In genomic region chr17:52145496-52145895, GRCh38 we compare ENCODE assay signal across 28 cellular contexts. TPM values are rescaled to one million over a fixed set of nuclear protein-coding genes. Genes with fewer than 3 reads are reported as not detected.
DNase-seq lines count a peak whose midpoint lies in the region; ATAC-seq and TF ChIP-seq lines count a peak whose summit lies in the region.
"Had no signal": no experiment of that assay in that cellular context is flagged by ENCODE, and none has a peak within 500 bp of the region (broad histone marks: within the 10 kb centered on the region; RNA-seq: fewer than 3 reads in every experiment).

No MANE protein-coding gene starts in this region.

- POLR2A ChIA-PET in Panc1 (lab: Charles Lee), result no interaction called here

- no peaks in the 10 kb centered on the region for H3K9me3 ChIP-seq in Panc1 (ENCODE audit: control insufficient read depth, insufficient read depth, low read depth, low read length)
- H3K9me3 ChIP-seq: lower lobe of right lung, MG63, neutrophil, prostate gland, transverse colon had no signal

- peaks cover 2% of the 10 kb centered on the region; the same call in 1 of the 2 replicates for H3K4me1 ChIP-seq in Panc1 (ENCODE audit: control insufficient read depth, insufficient read depth, low read length)
- H3K4me1 ChIP-seq: lower lobe of right lung, prostate gland, transverse colon had no signal

- H3K27me3 ChIP-seq in Panc1 (ENCODE audit: control insufficient read depth, insufficient read depth, low read length), result no peaks in the 10 kb centered on the region
- H3K27me3 ChIP-seq: brain microvascular endothelial cell, transverse colon had no signal

- no peaks in the 10 kb centered on the region for H3K36me3 ChIP-seq in Panc1 (ENCODE audit: control insufficient read depth, insufficient read depth, low read length)
- H3K36me3 ChIP-seq: brain microvascular endothelial cell, lower lobe of right lung, MG63, neutrophil, prostate gland, transverse colon had no signal

- H3K4me3 ChIP-seq in Panc1 (ENCODE audit: low read depth in 2 of 2, low read length in 2 of 2) (no peak overlapping the region), choroid plexus epithelial cell (ENCODE audit: low read depth, low read length) (no peak overlapping the region)
- H3K4me3 ChIP-seq: lower lobe of right lung, MG63, prostate gland, transverse colon had no signal

- no TSS peak for BruUV-seq in Panc1 (replicated peaks; lab: Mats Ljungman, UMichigan)

- DNase-seq in Panc1 (ENCODE audit: low read depth, low spot score) (no peak), choroid plexus epithelial cell (ENCODE audit: low read depth) (peak; percentile 4), non-pigmented ciliary epithelial cell (ENCODE audit: low read depth) (peak; percentile 9), GDM1 (lab: John Stamatoyannopoulos, UW) (no peak), SIG-M5 treated with dmso at 0.1 percent for 504 hours (lab: John Stamatoyannopoulos, UW; ENCODE audit: unreplicated experiment) (no peak)
- DNase-seq: activated CD4-positive, alpha-beta T cell treated with anti-CD3 and anti-CD28 coated beads for 4 hours; activated CD8-positive, alpha-beta memory T cell treated with anti-CD3 and anti-CD28 coated beads for 24 hours; activated gamma-delta T cell treated with Interleukin-2 at 50 U/mL for 16 hours; activated naive CD8-positive, alpha-beta T cell treated with anti-CD3 and anti-CD28 coated beads, Interleukin-2, amount 50 U/mL, for 24 hours; activated T-cell treated with anti-CD3 and anti-CD28 coated beads, Interleukin-2, amount 50 U/mL, for 1 hour; brain microvascular endothelial cell; C1 segment of cervical spinal cord; GF-D8; H9; IMR-90; lower lobe of right lung; MG63; NCI-H1436; OCI-M1; SHP77 treated with DMSO at 0.1 percent for 48 hours; transverse colon had no signal

- CTCF ChIA-PET in Panc1 (lab: Charles Lee), result no interaction called here

- intact Hi-C loops in Panc1 (cut with micrococcal nuclease; ENCODE audit: unreplicated experiment), result no loop called here

- peak; percentile 28 for ATAC-seq in GM18867 (IDR thresholded peaks at IDR 0.05; ENCODE audit: unreplicated experiment)
- peak; percentile 69 for ATAC-seq in Panc1
- no peak for ATAC-seq in HG02885 (IDR thresholded peaks at IDR 0.05; ENCODE audit: poor library complexity, unreplicated experiment)
- no peak for ATAC-seq in GM18907 (IDR thresholded peaks at IDR 0.05; ENCODE audit: unreplicated experiment)
- ATAC-seq: activated naive CD8-positive, alpha-beta T cell treated with anti-CD3 and anti-CD28 coated beads, Interleukin-2, amount 50 U/mL, for 24 hours; lower lobe of right lung had no signal

- no peak overlapping the region for H3K27ac ChIP-seq in Panc1 (ENCODE audit: low read length)
- H3K27ac ChIP-seq: brain microvascular endothelial cell, lower lobe of right lung, neutrophil, prostate gland, transverse colon had no signal

- in situ Hi-C loops in Panc1 (cut with HindIII; ENCODE audit: low pct_unique_long_range_greater_than_20kb, low sequenced_read_pairs), result no loop called here

- TF ChIP-seq CTCF in Panc1 (IDR thresholded peaks at IDR 0.05) (no peak), choroid plexus epithelial cell (conservative IDR thresholded peaks at IDR 0.05; ENCODE audit: low read depth, low read length) (no peak)

RNA-seq across cellular contexts. Expression of gene CA10, which starts 13.0 kb away (rescaled TPM):
- total RNA-seq in Panc1 (2021; ENCODE audit: unreplicated experiment), result not detected
- not detected for polyA plus RNA-seq in Panc1 (2012; ENCODE audit: insufficient read length)
- total RNA-seq: IMR-90, lower lobe of right lung, myocyte, NCI-H460 had no signal
- polyA plus RNA-seq: IMR-90 had no signal

Comparison
In these comparisons a context has a peak if more than half of its experiments do, and no peak if none do; other contexts are left out.
1. ATAC-seq: peak in GM18867 (single experiment) and Panc1 (single experiment); none in HG02885 (single experiment) and GM18907 (single experiment).
2. DNase-seq: peak in choroid plexus epithelial cell (single experiment) and non-pigmented ciliary epithelial cell (single experiment); none in Panc1 (single experiment), GDM1 (single experiment) and SIG-M5 treated with dmso at 0.1 percent for 504 hours (single experiment).